ENCODE assay signal across 20 cellular contexts in genomic region chr3:112199622-112200316, GRCh38.
DNase-seq lines count a peak whose midpoint lies in the region; TF ChIP-seq lines count a peak whose summit lies in the region.
"Had no signal": no experiment of that assay in that cellular context is flagged by ENCODE, and none has a peak within 500 bp of the region (broad histone marks: within the 10 kb centered on the region; RNA-seq: fewer than 3 reads in every experiment).

No MANE protein-coding gene starts in this region.

- no peak for TF ChIP-seq POLR2A in esophagus muscularis mucosa (IDR thresholded peaks at IDR 0.05; ENCODE audit: low read depth)

- no peak overlapping the region for H3K27ac ChIP-seq in esophagus muscularis mucosa (replicated peaks in 1 of 4)
- H3K27ac ChIP-seq: prostate gland had no signal

- WGBS in esophagus muscularis mucosa = 82% methylated on average over 5 of the region's 5 CpGs

- H3K27me3 ChIP-seq in esophagus muscularis mucosa = no peaks in the 10 kb centered on the region

- no peaks in the 10 kb centered on the region for H3K4me1 ChIP-seq in esophagus muscularis mucosa
- H3K4me1 ChIP-seq: prostate gland had no signal

- peaks cover 0 to 4% (median 0%) of the 10 kb centered on the region in 4 donors for H3K36me3 ChIP-seq in esophagus muscularis mucosa
- H3K36me3 ChIP-seq: prostate gland had no signal

- DNase-seq in AG10803 (ENCODE audit: low read depth) (peak; percentile 4), HT-29 (ENCODE audit: low spot score) (peak; percentile 80), astrocyte of the hippocampus (ENCODE audit: low read depth, low spot score) (peak; percentile 4), iris pigment epithelial cell (ENCODE audit: low read depth) (peak; percentile 8), NCI-H1092 treated with DMSO at 0.1 percent for 48 hours (lab: John Stamatoyannopoulos, UW) (no peak), RPMI8226 (no peak), islet precursor cell (no peak), esophagus muscularis mucosa (ENCODE audit: extremely low spot score) (no peak)
- DNase-seq: ACHN; activated B cell treated with CpG ODN at 0.5 μM for 24 hours; activated CD8-positive, alpha-beta memory T cell treated with anti-CD3 and anti-CD28 coated beads for 24 hours; CD4-positive, alpha-beta T cell; mesenchymal stem cell; MV-4-11; NCI-H2029 treated with DMSO at 0.1 percent for 48 hours; SIG-M5; stimulated activated CD4-positive, alpha-beta T cell treated with anti-CD3 and anti-CD28 coated beads, Interleukin-12 subunit alpha, Interleukin-12 subunit beta, amount 100 ng/mL, for 4 hours; stimulated activated naive B cell treated with anti-CD40 and anti-IgM and Interleukin-4, amounts not matched to agents 10 μg/mL and 1 μg/mL and 100 μg/mL, for 72 hours; T-helper 2 cell had no signal

- no peak for TF ChIP-seq EP300 in esophagus muscularis mucosa (IDR thresholded peaks at IDR 0.05)

- H3K4me3 ChIP-seq in AG10803 (ENCODE audit: low read length) (no peak overlapping the region), esophagus muscularis mucosa (no peak overlapping the region)
- H3K4me3 ChIP-seq: prostate gland had no signal

- no peak for TF ChIP-seq CTCF in AG10803 (conservative IDR thresholded peaks at IDR 0.05; ENCODE audit: low read length)
- TF ChIP-seq CTCF in esophagus muscularis mucosa (IDR thresholded peaks at IDR 0.05) = no peak

- intact Hi-C loops in esophagus muscularis mucosa (cut with DNase I) = no loop called here

- H3K9me3 ChIP-seq in esophagus muscularis mucosa = peaks cover 0 to 1% (median 0%) of the 10 kb centered on the region in 4 donors
- H3K9me3 ChIP-seq: prostate gland had no signal

Comparison
In these comparisons a context has a peak if more than half of its experiments do, and no peak if none do; other contexts are left out.
1. DNase-seq: peak in AG10803 (single experiment), HT-29 (single experiment), astrocyte of the hippocampus (single experiment) and iris pigment epithelial cell (single experiment); none in NCI-H1092 treated with DMSO at 0.1 percent for 48 hours (single experiment), RPMI8226 (single experiment), islet precursor cell (single experiment) and esophagus muscularis mucosa (single experiment).